In the genomic region with DNA sequence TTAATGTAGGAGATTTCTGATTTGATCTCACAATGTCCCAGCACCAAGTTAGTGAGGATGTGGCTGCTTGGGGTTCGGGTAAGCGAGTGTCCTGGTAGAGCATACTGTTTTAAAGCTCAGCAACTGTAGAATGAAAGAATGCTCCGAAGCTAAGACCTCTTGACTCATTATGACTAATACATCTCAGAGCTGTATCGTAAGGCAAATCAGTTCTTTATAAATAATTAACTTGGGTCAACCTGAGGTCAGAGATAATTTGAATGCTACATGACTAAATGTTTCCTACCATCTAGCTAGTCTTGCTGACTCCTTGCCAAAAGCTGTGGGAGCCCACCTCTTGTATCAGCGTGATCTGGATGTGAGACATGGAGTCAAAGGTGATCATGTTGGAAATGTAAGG, we compare ENCODE assay signal across 1 cellular context.
TF ChIP-seq lines count a peak whose summit lies in the region.

No MANE protein-coding gene starts in this region.

TF ChIP-seq in HCT116, 20 proteins besides CTCF, POLR2A, EP300 and RAD21 (continued from another document):
- TF ChIP-seq, protein P1, sequence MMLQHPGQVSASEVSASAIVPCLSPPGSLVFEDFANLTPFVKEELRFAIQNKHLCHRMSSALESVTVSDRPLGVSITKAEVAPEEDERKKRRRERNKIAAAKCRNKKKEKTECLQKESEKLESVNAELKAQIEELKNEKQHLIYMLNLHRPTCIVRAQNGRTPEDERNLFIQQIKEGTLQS (IDR thresholded peaks at IDR 0.05) = no peak
- peak; percentile 68; the same call in 1 of the 2 replicates for TF ChIP-seq CBX3 (IDR thresholded peaks at IDR 0.05; ENCODE audit: low read depth)
- no peak for TF ChIP-seq ZNF274 (IDR thresholded peaks at IDR 0.05; ENCODE audit: low read depth, low read length)
- TF ChIP-seq ELF1 (IDR thresholded peaks at IDR 0.05; ENCODE audit: borderline replicate concordance, low read depth) = no peak
- TF ChIP-seq EZH2phosphoT487 (IDR thresholded peaks at IDR 0.05; ENCODE audit: borderline replicate concordance) = no peak
- peak; percentile 97 for TF ChIP-seq FOSL1 (IDR thresholded peaks at IDR 0.05; ENCODE audit: low read depth)
- TF ChIP-seq, protein P2, sequence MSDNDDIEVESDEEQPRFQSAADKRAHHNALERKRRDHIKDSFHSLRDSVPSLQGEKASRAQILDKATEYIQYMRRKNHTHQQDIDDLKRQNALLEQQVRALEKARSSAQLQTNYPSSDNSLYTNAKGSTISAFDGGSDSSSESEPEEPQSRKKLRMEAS (IDR thresholded peaks at IDR 0.05) = no peak; the same call in 1 of the 2 replicates
- peak; percentile 25; the same call in 1 of the 2 replicates for TF ChIP-seq SRF (IDR thresholded peaks at IDR 0.05; ENCODE audit: low read depth)
- no peak for TF ChIP-seq EZH2 (IDR thresholded peaks at IDR 0.05)
- TF ChIP-seq, protein P3, sequence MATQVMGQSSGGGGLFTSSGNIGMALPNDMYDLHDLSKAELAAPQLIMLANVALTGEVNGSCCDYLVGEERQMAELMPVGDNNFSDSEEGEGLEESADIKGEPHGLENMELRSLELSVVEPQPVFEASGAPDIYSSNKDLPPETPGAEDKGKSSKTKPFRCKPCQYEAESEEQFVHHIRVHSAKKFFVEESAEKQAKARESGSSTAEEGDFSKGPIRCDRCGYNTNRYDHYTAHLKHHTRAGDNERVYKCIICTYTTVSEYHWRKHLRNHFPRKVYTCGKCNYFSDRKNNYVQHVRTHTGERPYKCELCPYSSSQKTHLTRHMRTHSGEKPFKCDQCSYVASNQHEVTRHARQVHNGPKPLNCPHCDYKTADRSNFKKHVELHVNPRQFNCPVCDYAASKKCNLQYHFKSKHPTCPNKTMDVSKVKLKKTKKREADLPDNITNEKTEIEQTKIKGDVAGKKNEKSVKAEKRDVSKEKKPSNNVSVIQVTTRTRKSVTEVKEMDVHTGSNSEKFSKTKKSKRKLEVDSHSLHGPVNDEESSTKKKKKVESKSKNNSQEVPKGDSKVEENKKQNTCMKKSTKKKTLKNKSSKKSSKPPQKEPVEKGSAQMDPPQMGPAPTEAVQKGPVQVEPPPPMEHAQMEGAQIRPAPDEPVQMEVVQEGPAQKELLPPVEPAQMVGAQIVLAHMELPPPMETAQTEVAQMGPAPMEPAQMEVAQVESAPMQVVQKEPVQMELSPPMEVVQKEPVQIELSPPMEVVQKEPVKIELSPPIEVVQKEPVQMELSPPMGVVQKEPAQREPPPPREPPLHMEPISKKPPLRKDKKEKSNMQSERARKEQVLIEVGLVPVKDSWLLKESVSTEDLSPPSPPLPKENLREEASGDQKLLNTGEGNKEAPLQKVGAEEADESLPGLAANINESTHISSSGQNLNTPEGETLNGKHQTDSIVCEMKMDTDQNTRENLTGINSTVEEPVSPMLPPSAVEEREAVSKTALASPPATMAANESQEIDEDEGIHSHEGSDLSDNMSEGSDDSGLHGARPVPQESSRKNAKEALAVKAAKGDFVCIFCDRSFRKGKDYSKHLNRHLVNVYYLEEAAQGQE (IDR thresholded peaks at IDR 0.05; ENCODE audit: low read depth) = no peak
- peak; percentile 56; the same call in 1 of the 2 replicates for TF ChIP-seq CEBPB (IDR thresholded peaks at IDR 0.05; ENCODE audit: low read depth)
